Comparison of ENCODE assay signal across 17 cellular contexts in genomic region chr5:65837139-65837538, GRCh38.
DNase-seq lines count a peak whose midpoint lies in the region; ATAC-seq and TF ChIP-seq lines count a peak whose summit lies in the region.
"Had no signal": no experiment of that assay in that cellular context is flagged by ENCODE, and none has a peak within 500 bp of the region (broad histone marks: within the 10 kb centered on the region; RNA-seq: fewer than 3 reads in every experiment).

No MANE protein-coding gene starts in this region.

- H3K27ac ChIP-seq in AG04450 (ENCODE audit: low read depth, low read length): no peak overlapping the region
- H3K27ac ChIP-seq in esophagus squamous epithelium: no peak overlapping the region
- H3K27ac ChIP-seq in RWPE1: no peak overlapping the region
- H3K27ac ChIP-seq: colonic mucosa, heart left ventricle, upper lobe of left lung had no signal

- no peaks in the 10 kb centered on the region for H3K36me3 ChIP-seq in esophagus squamous epithelium
- H3K36me3 ChIP-seq: colonic mucosa, heart left ventricle, upper lobe of left lung had no signal

- no peak for TF ChIP-seq POLR2A in esophagus squamous epithelium (IDR thresholded peaks at IDR 0.05)

- TF ChIP-seq CTCF in AG04450 (IDR thresholded peaks at IDR 0.05; ENCODE audit: low read depth, low read length) (no peak), astrocyte of the spinal cord (IDR thresholded peaks at IDR 0.05; ENCODE audit: low read depth, low read length) (no peak), esophagus squamous epithelium (IDR thresholded peaks at IDR 0.05) (no peak), RWPE1 (conservative IDR thresholded peaks at IDR 0.05; ENCODE audit: low read depth) (no peak)

- H3K4me3 ChIP-seq in AG04450 (ENCODE audit: low read depth, low read length): no peak overlapping the region
- H3K4me3 ChIP-seq in astrocyte of the spinal cord (ENCODE audit: low read depth, low read length): no peak overlapping the region
- H3K4me3 ChIP-seq in esophagus squamous epithelium: no peak overlapping the region
- H3K4me3 ChIP-seq: colonic mucosa, heart left ventricle, upper lobe of left lung had no signal

- intact Hi-C loops in esophagus squamous epithelium (cut with DNase I): no loop called here

- no peaks in the 10 kb centered on the region for H3K4me1 ChIP-seq in esophagus squamous epithelium
- H3K4me1 ChIP-seq: colonic mucosa, upper lobe of left lung had no signal

- H3K27me3 ChIP-seq in AG04450 (ENCODE audit: control insufficient read depth, insufficient read depth, low read length) (no peaks in the 10 kb centered on the region), esophagus squamous epithelium (no peaks in the 10 kb centered on the region)
- H3K27me3 ChIP-seq: colonic mucosa, heart left ventricle, upper lobe of left lung had no signal

- POLR2A ChIA-PET in AG04450 (lab: Yijun Ruan, JAX) (interaction anchor here (1.0 to 1.3 kb wide), 2 partner anchors 18 to 87 kb away, joined by 4 to 7 read pairs; no protein-coding TSS in a partner anchor), RWPE1 (lab: Yijun Ruan, JAX; ENCODE audit: low non-redundant PET) (no interaction called here)

- DNase-seq in AG04450 (ENCODE audit: low read depth, low spot score) (peak; percentile 66), HT1080 (ENCODE audit: low read depth) (peak; percentile 30), astrocyte of the spinal cord (ENCODE audit: low read depth, low spot score) (peak; percentile 75), iris pigment epithelial cell (ENCODE audit: low read depth) (peak; percentile 90), NCI-H146 (lab: John Stamatoyannopoulos, UW) (no peak), esophagus squamous epithelium (lab: John Stamatoyannopoulos, UW) (no peak), RWPE1 (ENCODE audit: low spot score) (no peak)
- DNase-seq: activated CD4-positive, alpha-beta T cell treated with anti-CD3 and anti-CD28 coated beads for 36 hours; activated effector memory CD4-positive, alpha-beta T cell treated with Interleukin-2 at 50 U/mL for 16 hours; amniotic stem cell; colonic mucosa; heart left ventricle; left cardiac atrium; NCI-H69; retina had no signal

- no peak for ATAC-seq in HG02870 (IDR thresholded peaks at IDR 0.05; ENCODE audit: unreplicated experiment)
- ATAC-seq: activated CD4-positive, alpha-beta T cell treated with anti-CD3 and anti-CD28 coated beads for 36 hours; heart left ventricle; left cardiac atrium had no signal

- in situ Hi-C loops in astrocyte of the spinal cord (cut with HindIII; ENCODE audit: low sequenced_read_pairs): no loop called here

- CTCF ChIA-PET in AG04450 (lab: Charles Lee): no interaction called here
- CTCF ChIA-PET in RWPE1 (lab: Yijun Ruan, JAX): interaction anchor here (0.7 kb wide), 2 partner anchors 163 to 184 kb away, joined by 3 to 4 read pairs; no protein-coding TSS in a partner anchor

- H3K9me3 ChIP-seq in AG04450 (ENCODE audit: control insufficient read depth, insufficient read depth, low read length) (no peaks in the 10 kb centered on the region; the same call in 1 of the 2 replicates), esophagus squamous epithelium (no peaks in the 10 kb centered on the region)
- H3K9me3 ChIP-seq: colonic mucosa, heart left ventricle, upper lobe of left lung had no signal

Comparison
In these comparisons a context has a peak if more than half of its experiments do, and no peak if none do; other contexts are left out.
1. DNase-seq: peak in AG04450 (single experiment), HT1080 (single experiment), astrocyte of the spinal cord (single experiment) and iris pigment epithelial cell (single experiment); none in NCI-H146 (single experiment), esophagus squamous epithelium (single experiment) and RWPE1 (single experiment).